In genomic region chr5:172901788-172902496, GRCh38 we compare ENCODE assay signal across 11 cellular contexts. TPM values are rescaled to one million over a fixed set of nuclear protein-coding genes. Genes with fewer than 3 reads are reported as not detected.
DNase-seq lines count a peak whose midpoint lies in the region; ATAC-seq and TF ChIP-seq lines count a peak whose summit lies in the region.
"Had no signal": no experiment of that assay in that cellular context is flagged by ENCODE, and none has a peak within 500 bp of the region (broad histone marks: within the 10 kb centered on the region; RNA-seq: fewer than 3 reads in every experiment).

No MANE protein-coding gene starts in this region.

- H3K27ac Mint-ChIP-seq in osteocyte (ENCODE audit: unreplicated experiment) = peak overlapping the region; percentile 98

- peak; percentile 36 for DNase-seq in ACHN
- peak; percentile 49 for DNase-seq in RWPE1 (ENCODE audit: low spot score)
- DNase-seq in esophagus squamous epithelium (lab: John Stamatoyannopoulos, UW) = no peak
- no peak for DNase-seq in osteocyte (ENCODE audit: extremely low spot score, unreplicated experiment)
- DNase-seq in NCI-H774 (lab: John Stamatoyannopoulos, UW) = no peak
- no peak for DNase-seq in NCI-H510A treated with DMSO at 0.1 percent for 48 hours (lab: John Stamatoyannopoulos, UW)
- no peak for DNase-seq in H7
- DNase-seq: activated CD8-positive, alpha-beta memory T cell treated with anti-CD3 and anti-CD28 coated beads, Interleukin-2, amount 50 U/mL, for 4 hours; CD8-positive, alpha-beta memory T cell; stimulated activated naive CD8-positive, alpha-beta T cell treated with anti-CD3 and anti-CD28 coated beads, Interleukin-15, amount 100 ng/mL, for 72 hours had no signal

- peak overlapping the region; percentile 40 for H3K4me3 Mint-ChIP-seq in osteocyte (ENCODE audit: unreplicated experiment)
- H3K4me3 Mint-ChIP-seq: CD8-positive, alpha-beta memory T cell; stimulated activated naive CD8-positive, alpha-beta T cell treated with anti-CD3 and anti-CD28 coated beads, Interleukin-15, amount 100 ng/mL, for 72 hours had no signal

- intact Hi-C loops in esophagus squamous epithelium (cut with DNase I) = loop anchor here (10.0 kb wide), 1 partner anchor 127 kb away; the partner anchor contains the start of gene DUSP1

- H3K36me3 ChIP-seq in esophagus squamous epithelium = peaks cover 0 to 38% (median 5%) of the 10 kb centered on the region in 3 donors
- H3K36me3 ChIP-seq in H7 (replicated peaks; ENCODE audit: control insufficient read depth, insufficient read depth, low read length) = peaks cover 13% of the 10 kb centered on the region

- CTCF ChIA-PET in RWPE1 (lab: Yijun Ruan, JAX) = interaction anchor here (0.6 to 1.2 kb wide), 7 partner anchors 30 to 185 kb away, joined by 3 to 5 read pairs (median 3); partner anchors contain the start of gene DUSP1

- ATAC-seq in HG03342 (IDR thresholded peaks at IDR 0.05; ENCODE audit: unreplicated experiment) = no peak
- ATAC-seq: stimulated activated naive CD8-positive, alpha-beta T cell treated with anti-CD3 and anti-CD28 coated beads, Interleukin-15, amount 100 ng/mL, for 72 hours had no signal

- TF ChIP-seq POLR2A in esophagus squamous epithelium (IDR thresholded peaks at IDR 0.05) = no peak

- H3K9me3 ChIP-seq in esophagus squamous epithelium = no peaks in the 10 kb centered on the region

- no peaks in the 10 kb centered on the region for H3K27me3 Mint-ChIP-seq in osteocyte (ENCODE audit: unreplicated experiment)
- H3K27me3 Mint-ChIP-seq: CD8-positive, alpha-beta memory T cell; stimulated activated naive CD8-positive, alpha-beta T cell treated with anti-CD3 and anti-CD28 coated beads, Interleukin-15, amount 100 ng/mL, for 72 hours had no signal

- in situ Hi-C loops in ACHN (cut with HindIII; ENCODE audit: low pct_ligation_motif_present, low pct_unique_long_range_greater_than_20kb, low sequenced_read_pairs) = no loop called here

- H3K4me1 Mint-ChIP-seq in osteocyte (ENCODE audit: unreplicated experiment) = peaks cover 99% of the 10 kb centered on the region

- 74 to 77% methylated on average over 5 to 7 of the region's 9 CpGs for WGBS in esophagus squamous epithelium, 2 donors

- peaks cover 52 to 95% (median 65%) of the 10 kb centered on the region in 3 donors for H3K4me1 ChIP-seq in esophagus squamous epithelium

- no peak for TF ChIP-seq CTCF in RWPE1 (conservative IDR thresholded peaks at IDR 0.05; ENCODE audit: low read depth)
- TF ChIP-seq CTCF in esophagus squamous epithelium (IDR thresholded peaks at IDR 0.05) = no peak
- no peak for TF ChIP-seq CTCF in osteocyte (IDR thresholded peaks at IDR 0.05)

- peaks cover 10% of the 10 kb centered on the region for H3K36me3 Mint-ChIP-seq in osteocyte (ENCODE audit: unreplicated experiment)

- POLR2A ChIA-PET in RWPE1 (lab: Yijun Ruan, JAX; ENCODE audit: low non-redundant PET) = no interaction called here

- H3K27ac ChIP-seq in RWPE1 = peak overlapping the region; percentile 100
- peak overlapping the region; percentile 86 to 96 (median 92) for H3K27ac ChIP-seq in esophagus squamous epithelium

- H3K4me3 ChIP-seq in esophagus squamous epithelium (no peak overlapping the region), H7 (ENCODE audit: insufficient read depth, low read depth, low read length) (no peak overlapping the region)

- no peaks in the 10 kb centered on the region for H3K9me3 Mint-ChIP-seq in osteocyte (ENCODE audit: unreplicated experiment)
- H3K9me3 Mint-ChIP-seq: CD8-positive, alpha-beta memory T cell; stimulated activated naive CD8-positive, alpha-beta T cell treated with anti-CD3 and anti-CD28 coated beads, Interleukin-15, amount 100 ng/mL, for 72 hours had no signal

- H3K27me3 ChIP-seq in esophagus squamous epithelium = no peaks in the 10 kb centered on the region
- H3K27me3 ChIP-seq in H7 (ENCODE audit: control insufficient read depth, insufficient read depth, low read length) = no peaks in the 10 kb centered on the region

RNA-seq across cellular contexts. Expression of gene RPL26L1, which starts 57.3 kb away (rescaled TPM):
- total RNA-seq in esophagus squamous epithelium (10 to 100 TPM; 28.6 to 45.9 (median 34.8) TPM), osteocyte (43.5 and 45.1 TPM in 2 replicates)
- total RNA-seq in H7 (2014; rRNA removed; shearing (Covaris generic)) = 42.7 and 45.9 TPM in 2 replicates

Comparison
In these comparisons a context has a peak if more than half of its experiments do, and no peak if none do; other contexts are left out.
1. DNase-seq: peak in ACHN (single experiment) and RWPE1 (single experiment); none in esophagus squamous epithelium (single experiment), osteocyte (single experiment), NCI-H774 (single experiment), NCI-H510A treated with DMSO at 0.1 percent for 48 hours (single experiment) and H7 (single experiment).